Comparison of ENCODE assay signal across 24 cellular contexts in genomic region chr22:20933910-20934309, GRCh38. TPM values are rescaled to one million over a fixed set of nuclear protein-coding genes. Genes with fewer than 3 reads are reported as not detected.
DNase-seq lines count a peak whose midpoint lies in the region; ATAC-seq, FAIRE-seq and TF ChIP-seq lines count a peak whose summit lies in the region.
"Had no signal": no experiment of that assay in that cellular context is flagged by ENCODE, and none has a peak within 500 bp of the region (broad histone marks: within the 10 kb centered on the region; RNA-seq: fewer than 3 reads in every experiment).

No MANE protein-coding gene starts in this region.

- CTCF ChIA-PET in WTC11 (lab: Charles Lee): interaction anchor here (0.6 to 1.1 kb wide), 2 partner anchors 22 to 325 kb away, joined by 4 read pairs; no protein-coding TSS in a partner anchor

- intact Hi-C loops in natural killer cell (cut with micrococcal nuclease): no loop called here

- H3K4me1 Mint-ChIP-seq in natural killer cell (peaks cover 59 to 70% of the 10 kb centered on the region in 2 donors), WTC11 (peaks cover 15% of the 10 kb centered on the region), mesothelial cell of epicardium (peaks cover 14% of the 10 kb centered on the region)
- H3K4me1 Mint-ChIP-seq in natural killer cell treated with Interleukin-12 subunit alpha and Interleukin-12 subunit beta and Interleukin-15 and Interleukin-18, amount 100 ng/mL, for 72 hours (ENCODE audit: low read depth in 2 of 2): peaks cover 41 to 50% of the 10 kb centered on the region in 2 donors

- H3K27ac Mint-ChIP-seq in natural killer cell: peak overlapping the region; percentile 42 to 47
- no peak overlapping the region for H3K27ac Mint-ChIP-seq in natural killer cell treated with Interleukin-12 subunit alpha and Interleukin-12 subunit beta and Interleukin-15 and Interleukin-18, amount 100 ng/mL, for 72 hours
- peak overlapping the region; percentile 41; the same call in 1 of the 2 replicates for H3K27ac Mint-ChIP-seq in WTC11
- H3K27ac Mint-ChIP-seq in mesothelial cell of epicardium: peak overlapping the region; percentile 5
- H3K27ac Mint-ChIP-seq: CD8-positive, alpha-beta T cell had no signal

- FAIRE-seq in GM19239 (lab: Jason Lieb, UNC): no peak
- FAIRE-seq: A204.1, GM12891, H1 had no signal

- H3K9me3 Mint-ChIP-seq in natural killer cell (no peaks in the 10 kb centered on the region), WTC11 (peaks cover 4% of the 10 kb centered on the region; the same call in 1 of the 2 replicates), mesothelial cell of epicardium (peaks cover 5% of the 10 kb centered on the region)
- H3K9me3 Mint-ChIP-seq in natural killer cell treated with Interleukin-12 subunit alpha and Interleukin-12 subunit beta and Interleukin-15 and Interleukin-18, amount 100 ng/mL, for 72 hours: no peaks in the 10 kb centered on the region
- H3K9me3 Mint-ChIP-seq: CD8-positive, alpha-beta T cell had no signal

- POLR2A ChIA-PET in WTC11 (lab: Charles Lee): interaction anchor here (0.6 kb wide), 1 partner anchor 902 kb away, joined by 3 read pairs; no protein-coding TSS in a partner anchor

- H3K36me3 Mint-ChIP-seq in natural killer cell (peaks cover 5% of the 10 kb centered on the region), WTC11 (peaks cover 49% of the 10 kb centered on the region), mesothelial cell of epicardium (peaks cover 23% of the 10 kb centered on the region)
- peaks cover 4% of the 10 kb centered on the region for H3K36me3 Mint-ChIP-seq in natural killer cell treated with Interleukin-12 subunit alpha and Interleukin-12 subunit beta and Interleukin-15 and Interleukin-18, amount 100 ng/mL, for 72 hours

- H3K4me3 Mint-ChIP-seq in natural killer cell (no peak overlapping the region), WTC11 (no peak overlapping the region), mesothelial cell of epicardium (no peak overlapping the region)
- H3K4me3 Mint-ChIP-seq in natural killer cell treated with Interleukin-12 subunit alpha and Interleukin-12 subunit beta and Interleukin-15 and Interleukin-18, amount 100 ng/mL, for 72 hours: no peak overlapping the region
- H3K4me3 Mint-ChIP-seq: CD8-positive, alpha-beta T cell had no signal

- DNase-seq in natural killer cell (no peak), WTC11 (ENCODE audit: low spot score) (no peak), mesothelial cell of epicardium (ENCODE audit: low spot score in 2 of 2, unreplicated experiment in 2 of 2) (no peak), KG1 (lab: John Stamatoyannopoulos, UW) (no peak), LoVo (ENCODE audit: low spot score) (no peak), GM19239 (ENCODE audit: insufficient read length, low spot score) (no peak)
- no peak for DNase-seq in natural killer cell treated with Interleukin-12 subunit alpha and Interleukin-12 subunit beta and Interleukin-15 and Interleukin-18, amount 100 ng/mL, for 72 hours (ENCODE audit: low spot score)
- DNase-seq: Calu3; CD8-positive, alpha-beta T cell; DMS79 treated with DMSO at 0.1 percent for 48 hours; GF-D8; HCEC 1CT; Kasumi-1; MG63; NCI-H1105 treated with DMSO at 0.1 percent for 48 hours; NCI-H146; NCI-H2029; NCI-H226; NCI-H510A; NCI-H69; SIG-M5 had no signal

- H3K27me3 Mint-ChIP-seq in natural killer cell (ENCODE audit: low read depth in 2 of 2): no peaks in the 10 kb centered on the region
- no peaks in the 10 kb centered on the region for H3K27me3 Mint-ChIP-seq in natural killer cell treated with Interleukin-12 subunit alpha and Interleukin-12 subunit beta and Interleukin-15 and Interleukin-18, amount 100 ng/mL, for 72 hours
- H3K27me3 Mint-ChIP-seq in WTC11 (ENCODE audit: low read depth): no peaks in the 10 kb centered on the region
- H3K27me3 Mint-ChIP-seq in mesothelial cell of epicardium (ENCODE audit: low read depth): no peaks in the 10 kb centered on the region

- ATAC-seq in natural killer cell (no peak), WTC11 (no peak)
- no peak for ATAC-seq in natural killer cell treated with Interleukin-12 subunit alpha and Interleukin-12 subunit beta and Interleukin-15 and Interleukin-18, amount 100 ng/mL, for 72 hours
- ATAC-seq: CD8-positive, alpha-beta T cell had no signal

- TF ChIP-seq CTCF in natural killer cell (IDR thresholded peaks at IDR 0.05) (no peak), WTC11 (IDR thresholded peaks at IDR 0.05) (no peak), mesothelial cell of epicardium (IDR thresholded peaks at IDR 0.05; ENCODE audit: unreplicated experiment) (no peak)

TF ChIP-seq in WTC11, 78 proteins besides CTCF, POLR2A, EP300 and RAD21:
- TF ChIP-seq IRF1 (CRISPR knock-in tag; IDR thresholded peaks at IDR 0.05) (no peak), MAX (CRISPR knock-in tag; IDR thresholded peaks at IDR 0.05) (no peak), GABPB1 (CRISPR knock-in tag; IDR thresholded peaks at IDR 0.05) (no peak)

RNA-seq across cellular contexts. Expression of gene CRKL, which starts 16.7 kb away (rescaled TPM):
- 10 to 100 TPM; 50.7 to 71.2 (median 67.4) TPM for total RNA-seq in natural killer cell
- 100 to 1,000 TPM in 1 of 2 donors, 10 to 100 TPM in 1; 78.4 to 105 TPM for total RNA-seq in natural killer cell treated with Interleukin-12 subunit alpha and Interleukin-12 subunit beta and Interleukin-15 and Interleukin-18, amount 100 ng/mL, for 72 hours
- total RNA-seq in WTC11 (2021): 113 to 115 TPM (median 114 TPM) in 3 replicates
- 72.3 to 78.5 TPM (median 75.1 TPM) in 3 replicates for total RNA-seq in mesothelial cell of epicardium

RNA-seq across cellular contexts. Expression of gene AIFM3, which starts 33.1 kb away (rescaled TPM):
- 1 to 10 TPM; 1.5 to 2.3 (median 2.2) TPM for total RNA-seq in natural killer cell
- 1 to 10 TPM in 1 of 2 donors, not detected in 1; 1.5 TPM for total RNA-seq in natural killer cell treated with Interleukin-12 subunit alpha and Interleukin-12 subunit beta and Interleukin-15 and Interleukin-18, amount 100 ng/mL, for 72 hours
- total RNA-seq in WTC11 (2021): 2.6 to 3.4 TPM (median 2.8 TPM) in 3 replicates
- total RNA-seq in mesothelial cell of epicardium: 2.4 to 3.2 TPM (median 2.5 TPM) in 3 replicates

RNA-seq across cellular contexts. Expression of gene LZTR1, which starts 48.2 kb away (rescaled TPM):
- total RNA-seq in natural killer cell: 10 to 100 TPM; 71.9 to 85.0 (median 82.0) TPM
- total RNA-seq in natural killer cell treated with Interleukin-12 subunit alpha and Interleukin-12 subunit beta and Interleukin-15 and Interleukin-18, amount 100 ng/mL, for 72 hours: 100 to 1,000 TPM in 1 of 2 donors, 10 to 100 TPM in 1; 76.2 to 133 TPM
- total RNA-seq in WTC11 (2021): 38.3 to 44.5 TPM (median 40.1 TPM) in 3 replicates
- 92.3 to 101 TPM (median 97.3 TPM) in 3 replicates for total RNA-seq in mesothelial cell of epicardium

Comparison
In these comparisons a context has a peak if more than half of its experiments do, and no peak if none do; other contexts are left out.
1. H3K27ac Mint-ChIP-seq: peak in natural killer cell (2 of 2), WTC11 (single experiment) and mesothelial cell of epicardium (single experiment); none in natural killer cell treated with Interleukin-12 subunit alpha and Interleukin-12 subunit beta and Interleukin-15 and Interleukin-18, amount 100 ng/mL, for 72 hours (0 of 2).